ENCODE assay signal across 29 cellular contexts in the genomic region with DNA sequence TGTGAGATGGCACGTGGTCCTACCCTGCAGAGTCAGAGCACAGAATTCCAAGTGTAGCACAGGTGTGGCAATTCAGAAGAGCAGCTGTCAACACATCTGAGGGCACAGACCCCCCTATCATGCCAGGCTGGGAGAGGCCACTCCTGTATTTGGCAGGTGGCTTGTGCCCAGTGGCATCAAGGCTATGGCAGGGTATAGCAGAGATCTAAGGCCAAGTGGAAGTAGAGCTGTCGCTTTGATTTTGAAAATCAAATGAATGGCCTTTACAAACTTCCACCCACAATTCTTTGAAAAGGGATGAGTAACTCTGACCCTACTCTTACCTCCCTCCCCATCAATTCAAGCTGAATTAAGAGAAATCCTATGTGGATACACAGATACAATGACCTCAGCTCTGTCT. TPM values are rescaled to one million over a fixed set of nuclear protein-coding genes. Genes with fewer than 3 reads are reported as not detected.
DNase-seq lines count a peak whose midpoint lies in the region; ATAC-seq, FAIRE-seq and TF ChIP-seq lines count a peak whose summit lies in the region.
"Had no signal": no experiment of that assay in that cellular context is flagged by ENCODE, and none has a peak within 500 bp of the region (broad histone marks: within the 10 kb centered on the region; RNA-seq: fewer than 3 reads in every experiment).

No MANE protein-coding gene starts in this region.

- no peaks in the 10 kb centered on the region; a peak in 1 of 4 replicates for H3K36me3 ChIP-seq in HCT116 (ENCODE audit: control insufficient read depth in 1 of 2, insufficient read depth in 2 of 2, low read length in 2 of 2)
- no peaks in the 10 kb centered on the region for H3K36me3 ChIP-seq in breast epithelium
- H3K36me3 ChIP-seq in keratinocyte (ENCODE audit: control insufficient read depth in 2 of 2, extremely low read depth in 1 of 2, insufficient read depth in 2 of 2, low read length in 2 of 2), result peaks cover 16 to 29% of the 10 kb centered on the region in 2 experiments
- peaks cover 0 to 9% (median 3%) of the 10 kb centered on the region in 4 donors for H3K36me3 ChIP-seq in upper lobe of left lung
- H3K36me3 ChIP-seq: adrenal gland, BE2C, HAP-1, ovary had no signal

- no peak overlapping the region for H3K27ac Mint-ChIP-seq in activated CD8-positive, alpha-beta T cell treated with anti-CD3 and anti-CD28 coated beads for 36 hours
- H3K27ac Mint-ChIP-seq: activated CD4-positive, alpha-beta memory T cell treated with anti-CD3 and anti-CD28 coated beads, Interleukin-2, amount 10 ng/mL, durations not matched to agents 7 days and 5 days; activated naive CD4-positive, alpha-beta T cell treated with anti-CD3 and anti-CD28 coated beads for 36 hours; activated T-helper 1 cell treated with anti-CD3 and anti-CD28 coated beads, Interleukin-12 subunit alpha, Interleukin-12 subunit beta, Interleukin-2, Interleukin-4 antibody, amounts not matched to agents 30 ng/mL and 10 ng/mL and 1 ng/mL, durations not matched to agents 14 hours and 24 hours and 36 hours; CD8-positive, alpha-beta memory T cell; IgD-negative memory B cell; stimulated activated naive B cell treated with anti-CD40 and anti-IgM and Interleukin-4, amounts not matched to agents 10 μg/mL and 1 μg/mL and 100 μg/mL, for 72 hours had no signal

- dilution Hi-C loops in keratinocyte (cut with MboI; ENCODE audit: extremely low pct_ligation_motif_present, low sequenced_read_pairs), result no loop called here

- CTCF ChIA-PET in HCT116 (lab: Charles Lee), result no interaction called here
- CTCF ChIA-PET in activated CD8-positive, alpha-beta T cell treated with anti-CD3 and anti-CD28 coated beads for 36 hours (lab: Charles Lee), result interaction anchor here (1.3 to 2.1 kb wide), 4 partner anchors 13 to 361 kb away, joined by 3 to 9 read pairs (median 6); no protein-coding TSS in a partner anchor

- TF ChIP-seq RAD21 in HCT116 (IDR thresholded peaks at IDR 0.05; ENCODE audit: low read depth), result no peak

- peaks cover 8% of the 10 kb centered on the region for H3K4me1 Mint-ChIP-seq in activated CD8-positive, alpha-beta T cell treated with anti-CD3 and anti-CD28 coated beads for 36 hours (ENCODE audit: low read depth)
- H3K4me1 Mint-ChIP-seq: CD8-positive, alpha-beta memory T cell; IgD-negative memory B cell had no signal

- RAD21 ChIA-PET in HCT116 (lab: Charles Lee; ENCODE audit: low non-redundant PET in 1 of 2, low total read pairs in 2 of 2, uncharacterized antibody in 2 of 2, unreplicated experiment in 2 of 2), result no interaction called here

- H3K36me3 Mint-ChIP-seq in activated CD8-positive, alpha-beta T cell treated with anti-CD3 and anti-CD28 coated beads for 36 hours (ENCODE audit: low read depth), result no peaks in the 10 kb centered on the region
- H3K36me3 Mint-ChIP-seq: CD8-positive, alpha-beta memory T cell; IgD-negative memory B cell; stimulated activated naive B cell treated with anti-CD40 and anti-IgM and Interleukin-4, amounts not matched to agents 10 μg/mL and 1 μg/mL and 100 μg/mL, for 72 hours had no signal

- H4K20me1 ChIP-seq in HCT116 (ENCODE audit: insufficient read depth), result no peaks in the 10 kb centered on the region
- no peaks in the 10 kb centered on the region for H4K20me1 ChIP-seq in keratinocyte (ENCODE audit: control insufficient read depth, extremely low read depth, insufficient read depth, low read length)

- DNase-seq in HCT116 (ENCODE audit: low read depth, low spot score) (no peak), breast epithelium (ENCODE audit: low spot score in 2 of 2) (no peak), keratinocyte (ENCODE audit: low read depth, low spot score) (no peak), upper lobe of left lung (no peak), NOMO-1 treated with DMSO at 0.1 percent for 48 hours (lab: John Stamatoyannopoulos, UW; ENCODE audit: unreplicated experiment) (no peak)
- DNase-seq in activated CD8-positive, alpha-beta T cell treated with anti-CD3 and anti-CD28 coated beads for 36 hours, result no peak
- DNase-seq: activated CD4-positive, alpha-beta memory T cell treated with anti-CD3 and anti-CD28 coated beads, Interleukin-2, amount 10 ng/mL, durations not matched to agents 7 days and 5 days; activated CD8-positive, alpha-beta memory T cell treated with anti-CD3 and anti-CD28 coated beads, Interleukin-2, amount 50 U/mL, for 48 hours; activated naive CD4-positive, alpha-beta T cell treated with anti-CD3 and anti-CD28 coated beads for 36 hours; adrenal gland; BE2C; CD8-positive, alpha-beta memory T cell; cerebellar nuclear complex; mesendoderm; NCI-H1694; ovary; SHP77; stimulated activated naive B cell treated with anti-CD40 and anti-IgM and Interleukin-4, amounts not matched to agents 10 μg/mL and 1 μg/mL and 100 μg/mL, for 72 hours had no signal

- TF ChIP-seq POLR2A in HCT116 (IDR thresholded peaks at IDR 0.05; ENCODE audit: borderline replicate concordance, extremely low read depth, insufficient read depth, insufficient read length) (no peak), breast epithelium (IDR thresholded peaks at IDR 0.05) (no peak), upper lobe of left lung (IDR thresholded peaks at IDR 0.05) (peak in 1 of 4 donors; percentile 64)

- no peaks in the 10 kb centered on the region for H3K9me3 Mint-ChIP-seq in activated CD8-positive, alpha-beta T cell treated with anti-CD3 and anti-CD28 coated beads for 36 hours
- H3K9me3 Mint-ChIP-seq: activated CD4-positive, alpha-beta memory T cell treated with anti-CD3 and anti-CD28 coated beads, Interleukin-2, amount 10 ng/mL, durations not matched to agents 7 days and 5 days; activated naive CD4-positive, alpha-beta T cell treated with anti-CD3 and anti-CD28 coated beads for 36 hours; activated T-helper 1 cell treated with anti-CD3 and anti-CD28 coated beads, Interleukin-12 subunit alpha, Interleukin-12 subunit beta, Interleukin-2, Interleukin-4 antibody, amounts not matched to agents 30 ng/mL and 10 ng/mL and 1 ng/mL, durations not matched to agents 14 hours and 24 hours and 36 hours; CD8-positive, alpha-beta memory T cell; IgD-negative memory B cell; neural crest cell; stimulated activated naive B cell treated with anti-CD40 and anti-IgM and Interleukin-4, amounts not matched to agents 10 μg/mL and 1 μg/mL and 100 μg/mL, for 72 hours had no signal

- ATAC-seq in HCT116 (peak; percentile 7; the same call in 1 of the 2 replicates), upper lobe of left lung (ENCODE audit: low FRiP score in 2 of 2) (peak in 1 of 2 donors; percentile 1), HG03565 (IDR thresholded peaks at IDR 0.05; ENCODE audit: unreplicated experiment) (no peak)
- no peak for ATAC-seq in activated CD8-positive, alpha-beta T cell treated with anti-CD3 and anti-CD28 coated beads for 36 hours
- ATAC-seq: GM12878; stimulated activated naive B cell treated with anti-CD40 and anti-IgM and Interleukin-4, amounts not matched to agents 10 μg/mL and 1 μg/mL and 100 μg/mL, for 72 hours had no signal

- no peak for FAIRE-seq in keratinocyte (lab: Jason Lieb, UNC)
- FAIRE-seq: GM12878 had no signal

- no peak overlapping the region for H2AFZ ChIP-seq in HCT116 (ENCODE audit: low read depth, low read length, poor library complexity, severe bottlenecking)
- no peak overlapping the region for H2AFZ ChIP-seq in keratinocyte (ENCODE audit: control insufficient read depth, low read length)

- H3K9ac ChIP-seq in HCT116 (ENCODE audit: low read length), result peak overlapping the region; percentile 54
- H3K9ac ChIP-seq in keratinocyte (ENCODE audit: control insufficient read depth, extremely low read depth, insufficient read depth, low read length), result peak overlapping the region; percentile 93

- H3K9me3 ChIP-seq in HCT116 (ENCODE audit: control insufficient read depth in 1 of 2, insufficient read depth in 1 of 2, low read depth in 1 of 2, low read length in 2 of 2), result no peaks in the 10 kb centered on the region
- no peaks in the 10 kb centered on the region for H3K9me3 ChIP-seq in breast epithelium
- no peaks in the 10 kb centered on the region for H3K9me3 ChIP-seq in keratinocyte (ENCODE audit: control insufficient read depth, low read depth, low read length)
- H3K9me3 ChIP-seq in upper lobe of left lung, result no peaks in the 10 kb centered on the region
- H3K9me3 ChIP-seq: adrenal gland, BE2C, HAP-1, ovary had no signal

- intact Hi-C loops in HCT116 (cut with micrococcal nuclease), result no loop called here
- intact Hi-C loops in breast epithelium (cut with DNase I; ENCODE audit: low total_unique reads), result no loop called here
- intact Hi-C loops in activated CD8-positive, alpha-beta T cell treated with anti-CD3 and anti-CD28 coated beads for 36 hours (cut with micrococcal nuclease), result no loop called here

- 58 to 67% methylated on average over 1 to 2 of the region's 2 CpGs for WGBS in upper lobe of left lung, 2 donors

- H3K4me2 ChIP-seq in HCT116 (ENCODE audit: low read length), result peak overlapping the region; percentile 72
- no peak overlapping the region for H3K4me2 ChIP-seq in keratinocyte (ENCODE audit: control insufficient read depth, extremely low read depth, insufficient read depth, low read depth, low read length)

- no peak overlapping the region for H3K27ac ChIP-seq in HCT116 (ENCODE audit: low read depth, low read length)
- peak overlapping the region; percentile 33 to 93 for H3K27ac ChIP-seq in breast epithelium
- peak overlapping the region; percentile 97 for H3K27ac ChIP-seq in keratinocyte (ENCODE audit: control insufficient read depth, insufficient read depth, low read length)
- peak overlapping the region in 3 of 4 donors; percentile 43 to 90 (median 82) for H3K27ac ChIP-seq in upper lobe of left lung
- H3K27ac ChIP-seq: adrenal gland, ovary had no signal

- BruUV-seq in HCT116 (replicated peaks; lab: Mats Ljungman, UMichigan), result no TSS peak

- no peaks in the 10 kb centered on the region for H3K9me1 ChIP-seq in keratinocyte (ENCODE audit: control insufficient read depth, extremely low read depth, insufficient read depth, low read length)

- POLR2A ChIA-PET in HCT116 (lab: Charles Lee), result no interaction called here
- POLR2A ChIA-PET in activated CD8-positive, alpha-beta T cell treated with anti-CD3 and anti-CD28 coated beads for 36 hours (lab: Charles Lee), result interaction anchor here (1.3 kb wide), 1 partner anchor 91 kb away, joined by 4 read pairs; no protein-coding TSS in a partner anchor

- H3K27me3 Mint-ChIP-seq in activated CD8-positive, alpha-beta T cell treated with anti-CD3 and anti-CD28 coated beads for 36 hours, result peaks cover 2% of the 10 kb centered on the region

- TF ChIP-seq EP300 in upper lobe of left lung (IDR thresholded peaks at IDR 0.05), result no peak

- H3K4me1 ChIP-seq in HCT116 (ENCODE audit: control insufficient read depth in 1 of 2, insufficient read depth in 2 of 2, low read length in 2 of 2), result peaks cover 15 to 72% of the 10 kb centered on the region in 2 experiments
- peaks cover 0 to 5% of the 10 kb centered on the region in 2 donors for H3K4me1 ChIP-seq in breast epithelium
- H3K4me1 ChIP-seq in keratinocyte (ENCODE audit: control insufficient read depth, extremely low read depth, insufficient read depth, low read length), result peaks cover 74% of the 10 kb centered on the region
- peaks cover 0 to 47% (median 28%) of the 10 kb centered on the region in 4 donors for H3K4me1 ChIP-seq in upper lobe of left lung
- H3K4me1 ChIP-seq: BE2C, HAP-1 had no signal

- TF ChIP-seq CTCF in HCT116 (IDR thresholded peaks at IDR 0.05 in 2 of 3, conservative IDR thresholded peaks at IDR 0.05 in 1 of 3; ENCODE audit: borderline replicate concordance in 1 of 3, insufficient read depth in 1 of 3, low read depth in 2 of 3, low read length in 2 of 3) (no peak), breast epithelium (IDR thresholded peaks at IDR 0.05) (no peak), keratinocyte (optimal IDR thresholded peaks at IDR 0.05 in 1 of 3, IDR thresholded peaks at IDR 0.05 in 1 of 3, conservative IDR thresholded peaks at IDR 0.05 in 1 of 3; ENCODE audit: extremely low read depth in 1 of 3, insufficient read depth in 2 of 3, low read length in 3 of 3) (no peak), upper lobe of left lung (IDR thresholded peaks at IDR 0.05) (no peak)
- no peak for TF ChIP-seq CTCF in activated CD8-positive, alpha-beta T cell treated with anti-CD3 and anti-CD28 coated beads for 36 hours (IDR thresholded peaks at IDR 0.05)

- no peaks in the 10 kb centered on the region for H3K27me3 ChIP-seq in HCT116 (ENCODE audit: insufficient read depth, low read length)
- no peaks in the 10 kb centered on the region for H3K27me3 ChIP-seq in breast epithelium
- H3K27me3 ChIP-seq in keratinocyte (ENCODE audit: control insufficient read depth, extremely low read depth, insufficient read depth, low read length), result no peaks in the 10 kb centered on the region
- no peaks in the 10 kb centered on the region for H3K27me3 ChIP-seq in upper lobe of left lung
- H3K27me3 ChIP-seq: adrenal gland, ovary had no signal

- H3K4me3 Mint-ChIP-seq in activated CD8-positive, alpha-beta T cell treated with anti-CD3 and anti-CD28 coated beads for 36 hours, result no peak overlapping the region
- H3K4me3 Mint-ChIP-seq: activated CD4-positive, alpha-beta memory T cell treated with anti-CD3 and anti-CD28 coated beads, Interleukin-2, amount 10 ng/mL, durations not matched to agents 7 days and 5 days; activated naive CD4-positive, alpha-beta T cell treated with anti-CD3 and anti-CD28 coated beads for 36 hours; activated T-helper 1 cell treated with anti-CD3 and anti-CD28 coated beads, Interleukin-12 subunit alpha, Interleukin-12 subunit beta, Interleukin-2, Interleukin-4 antibody, amounts not matched to agents 30 ng/mL and 10 ng/mL and 1 ng/mL, durations not matched to agents 14 hours and 24 hours and 36 hours; CD8-positive, alpha-beta memory T cell; IgD-negative memory B cell; neural crest cell; stimulated activated naive B cell treated with anti-CD40 and anti-IgM and Interleukin-4, amounts not matched to agents 10 μg/mL and 1 μg/mL and 100 μg/mL, for 72 hours had no signal

- no peaks in the 10 kb centered on the region for H3K9me2 ChIP-seq in HCT116 (ENCODE audit: insufficient read depth)

- H3K79me2 ChIP-seq in HCT116 (ENCODE audit: insufficient read depth, low read length) (no peaks in the 10 kb centered on the region), keratinocyte (ENCODE audit: control insufficient read depth, insufficient read depth, low read length) (peaks cover 2% of the 10 kb centered on the region)

- H3K4me3 ChIP-seq in HCT116 (replicated peaks in 1 of 2; ENCODE audit: low read depth in 1 of 2, low read length in 2 of 2) (peak overlapping the region in 1 of 2 experiments; percentile 37; a peak in 1 of 4 replicates), breast epithelium (no peak overlapping the region), keratinocyte (ENCODE audit: control insufficient read depth in 2 of 3, extremely low read depth in 1 of 3, insufficient read depth in 2 of 3, low read depth in 1 of 3, low read length in 3 of 3) (no peak overlapping the region), upper lobe of left lung (no peak overlapping the region)
- H3K4me3 ChIP-seq: adrenal gland, GM12878, HAP-1, ovary had no signal

RNA-seq across cellular contexts. Expression of a gene that starts 13.4 kb away (rescaled TPM):
- 3.6 TPM for total RNA-seq in HCT116 (2021; ENCODE audit: unreplicated experiment)
- polyA plus RNA-seq in HCT116 (2012), result 3.3 and 4.8 TPM in 2 replicates
- 10 to 100 TPM in 1 of 3 donors, 1 to 10 TPM in 1, under 1 TPM in 1; under 0.01 to 22.2 (median 5.6) TPM for total RNA-seq in breast epithelium
- 38.8 to 69.2 TPM (median 65.3 TPM) in 3 replicates for polyA plus RNA-seq in keratinocyte
- 55.5 TPM for polyA plus RNA-seq in keratinocyte (2011; ENCODE audit: low read depth)
- 46.7 and 49.2 TPM in 2 replicates for polyA plus RNA-seq in keratinocyte (2011; cell fraction: cytosol; rRNA removed)
- 136 and 166 TPM in 2 replicates for polyA plus RNA-seq in keratinocyte (2011; cell fraction: nucleus; rRNA removed)
- polyA plus RNA-seq in keratinocyte (2012; ENCODE audit: low replicate concordance), result 89.2 and 97.4 TPM in 2 replicates
- polyA minus RNA-seq in keratinocyte, result 45.2 to 149 TPM (median 67.3 TPM) in 3 replicates
- 29.2 TPM for polyA minus RNA-seq in keratinocyte (2011; cell fraction: cytosol; rRNA and poly(A)+ RNA removed)
- 65.2 and 94.2 TPM in 2 replicates for polyA minus RNA-seq in keratinocyte (2011; cell fraction: nucleus; rRNA and poly(A)+ RNA removed)
- 100 to 1,000 TPM in 5 of 6 donors, 10 to 100 TPM in 1; 92.5 to 222 (median 193) TPM for total RNA-seq in upper lobe of left lung
- under 1 TPM; 0.07 to 0.13 TPM for total RNA-seq in activated CD8-positive, alpha-beta T cell treated with anti-CD3 and anti-CD28 coated beads for 36 hours
- total RNA-seq: activated naive CD4-positive, alpha-beta T cell treated with anti-CD3 and anti-CD28 coated beads for 36 hours; activated T-helper 1 cell treated with anti-CD3 and anti-CD28 coated beads, Interleukin-12 subunit alpha, Interleukin-12 subunit beta, Interleukin-2, Interleukin-4 antibody, amounts not matched to agents 30 ng/mL and 10 ng/mL and 1 ng/mL, durations not matched to agents 14 hours and 24 hours and 36 hours; CD8-positive, alpha-beta memory T cell; dermis microvascular lymphatic vessel endothelial cell; fibroblast of lung; NCI-H460; T-helper 2 cell treated with Interferon-gamma antibody and Interleukin-4, amounts not matched to agents 100 ng/mL and 5 ng/mL, for 36 hours had no signal
- polyA plus RNA-seq: CD8-positive, alpha-beta memory T cell had no signal

RNA-seq across cellular contexts. Expression of a gene that starts 31.8 kb away (rescaled TPM):
- total RNA-seq in HCT116 (2021; ENCODE audit: unreplicated experiment) (13.6 TPM), breast epithelium (10 to 100 TPM in 1 of 3 donors, 1 to 10 TPM in 2; 6.9 to 13.3 (median 9.2) TPM), upper lobe of left lung (10 to 100 TPM in 3 of 6 donors, 1 to 10 TPM in 3; 6.0 to 24.4 (median 9.4) TPM)
- 5.1 and 6.2 TPM in 2 replicates for polyA plus RNA-seq in HCT116 (2012)
- 3.2 to 5.2 TPM (median 3.4 TPM) in 3 replicates for polyA plus RNA-seq in keratinocyte
- polyA plus RNA-seq in keratinocyte (2011; ENCODE audit: low read depth), result 93.0 TPM
- 0.71 and 2.0 TPM in 2 replicates for polyA plus RNA-seq in keratinocyte (2011; cell fraction: cytosol; rRNA removed)
- polyA plus RNA-seq in keratinocyte (2011; cell fraction: nucleus; rRNA removed), result 7.1 and 10.2 TPM in 2 replicates
- 4.4 and 38.4 TPM in 2 replicates for polyA plus RNA-seq in keratinocyte (2012; ENCODE audit: low replicate concordance)
- polyA minus RNA-seq in keratinocyte, result 1.8 to 7.8 TPM (median 3.2 TPM) in 3 replicates
- 2.7 TPM for polyA minus RNA-seq in keratinocyte (2011; cell fraction: cytosol; rRNA and poly(A)+ RNA removed)
- 8.2 and 14.3 TPM in 2 replicates for polyA minus RNA-seq in keratinocyte (2011; cell fraction: nucleus; rRNA and poly(A)+ RNA removed)
- 1 to 10 TPM; 7.4 to 7.5 TPM for total RNA-seq in activated CD8-positive, alpha-beta T cell treated with anti-CD3 and anti-CD28 coated beads for 36 hours

RNA-seq across cellular contexts. Expression of a gene that starts 33.9 kb away (rescaled TPM):
- total RNA-seq in HCT116 (2021; ENCODE audit: unreplicated experiment), result 13.9 TPM
- polyA plus RNA-seq in HCT116 (2012), result 3.7 and 4.1 TPM in 2 replicates
- total RNA-seq in breast epithelium, result 10 to 100 TPM in 1 of 3 donors, 1 to 10 TPM in 2; 7.5 to 13.2 (median 8.2) TPM
- 8.7 to 13.9 TPM (median 12.2 TPM) in 3 replicates for polyA plus RNA-seq in keratinocyte
- 36.2 TPM for polyA plus RNA-seq in keratinocyte (2011; ENCODE audit: low read depth)
- 7.0 and 10.5 TPM in 2 replicates for polyA plus RNA-seq in keratinocyte (2011; cell fraction: cytosol; rRNA removed)
- polyA plus RNA-seq in keratinocyte (2011; cell fraction: nucleus; rRNA removed), result 22.4 and 25.8 TPM in 2 replicates
- polyA plus RNA-seq in keratinocyte (2012; ENCODE audit: low replicate concordance), result 9.1 and 34.8 TPM in 2 replicates
- polyA minus RNA-seq in keratinocyte, result 8.6 to 27.5 TPM (median 25.9 TPM) in 3 replicates
- polyA minus RNA-seq in keratinocyte (2011; cell fraction: cytosol; rRNA and poly(A)+ RNA removed), result 8.8 TPM
- polyA minus RNA-seq in keratinocyte (2011; cell fraction: nucleus; rRNA and poly(A)+ RNA removed), result 20.5 and 30.3 TPM in 2 replicates
- total RNA-seq in upper lobe of left lung, result 10 to 100 TPM; 25.3 to 95.5 (median 58.0) TPM
- total RNA-seq in activated CD8-positive, alpha-beta T cell treated with anti-CD3 and anti-CD28 coated beads for 36 hours, result 1 to 10 TPM; 3.5 to 4.3 TPM

RNA-seq across cellular contexts. Expression of a gene that starts 48.9 kb away (rescaled TPM):
- total RNA-seq in HCT116 (2021; ENCODE audit: unreplicated experiment) (not detected), breast epithelium (not detected), upper lobe of left lung (1 to 10 TPM in 1 of 6 donors, not detected in 5; 7.3 TPM)
- not detected in 2 replicates for polyA plus RNA-seq in HCT116 (2012)
- not detected in 3 replicates for polyA plus RNA-seq in keratinocyte
- polyA plus RNA-seq in keratinocyte (2011; ENCODE audit: low read depth), result not detected
- polyA plus RNA-seq in keratinocyte (2011; cell fraction: cytosol; rRNA removed), result not detected in 2 replicates
- not detected in 2 replicates for polyA plus RNA-seq in keratinocyte (2011; cell fraction: nucleus; rRNA removed)
- not detected in 2 replicates for polyA plus RNA-seq in keratinocyte (2012; ENCODE audit: low replicate concordance)
- not detected in 3 replicates for polyA minus RNA-seq in keratinocyte
- not detected for polyA minus RNA-seq in keratinocyte (2011; cell fraction: cytosol; rRNA and poly(A)+ RNA removed)
- not detected in 2 replicates for polyA minus RNA-seq in keratinocyte (2011; cell fraction: nucleus; rRNA and poly(A)+ RNA removed)
- not detected for total RNA-seq in activated CD8-positive, alpha-beta T cell treated with anti-CD3 and anti-CD28 coated beads for 36 hours
- total RNA-seq: activated CD4-positive, alpha-beta memory T cell treated with anti-CD3 and anti-CD28 coated beads, Interleukin-2, amount 10 ng/mL, durations not matched to agents 7 days and 5 days; activated naive CD4-positive, alpha-beta T cell treated with anti-CD3 and anti-CD28 coated beads for 36 hours; activated T-helper 1 cell treated with anti-CD3 and anti-CD28 coated beads, Interleukin-12 subunit alpha, Interleukin-12 subunit beta, Interleukin-2, Interleukin-4 antibody, amounts not matched to agents 30 ng/mL and 10 ng/mL and 1 ng/mL, durations not matched to agents 14 hours and 24 hours and 36 hours; adrenal gland; CD8-positive, alpha-beta memory T cell; dermis microvascular lymphatic vessel endothelial cell; fibroblast of lung; NCI-H460; neural crest cell; ovary; urinary bladder had no signal
- polyA plus RNA-seq: adrenal gland; CD8-positive, alpha-beta memory T cell; fibroblast of lung; IgD-negative memory B cell; ovary; urinary bladder had no signal

Comparison
In these comparisons a context has a peak if more than half of its experiments do, and no peak if none do; other contexts are left out.
1. RNA of a gene that starts 13.4 kb away (total RNA-seq): 92.5 to 222 TPM in upper lobe of left lung; under 0.01 to 22.2 TPM in breast epithelium, 3.6 TPM in HCT116 (single experiment) and 0.07 to 0.13 TPM in activated CD8-positive, alpha-beta T cell treated with anti-CD3 and anti-CD28 coated beads for 36 hours; every median in the first group is over 4 times any median in the second.